15 cellular contexts compared by ENCODE assay signal in the genomic region with DNA sequence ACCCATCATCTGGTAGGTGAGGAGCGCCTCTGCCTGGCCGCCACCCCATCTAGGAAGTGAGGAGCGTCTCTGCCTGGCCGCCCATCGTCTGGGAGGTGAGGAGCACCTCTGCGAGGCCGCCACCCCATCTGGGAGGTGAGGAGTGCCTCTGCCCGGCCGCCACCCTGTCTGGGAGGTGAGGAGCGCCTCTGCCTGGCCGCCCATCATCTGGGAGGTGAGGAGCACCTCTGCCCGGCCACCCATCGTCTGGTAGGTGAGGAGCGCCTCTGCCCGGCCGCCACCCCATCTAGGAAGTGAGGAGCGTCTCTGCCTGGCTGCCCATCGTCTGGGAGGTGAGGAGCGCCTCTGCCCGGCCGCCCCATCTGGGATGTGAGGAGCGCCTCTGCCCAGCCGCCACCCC. TPM values are rescaled to one million over a fixed set of nuclear protein-coding genes. Genes with fewer than 3 reads are reported as not detected.
"Had no signal": no experiment of that assay in that cellular context is flagged by ENCODE, and none has a peak within 500 bp of the region (broad histone marks: within the 10 kb centered on the region; RNA-seq: fewer than 3 reads in every experiment).

No MANE protein-coding gene starts in this region.

RNA-seq across cellular contexts. Expression of a gene that starts 4.2 kb away (rescaled TPM):
- total RNA-seq: stomach, subcutaneous adipose tissue, suprapubic skin, temporal lobe, testis, thoracic aorta, thyroid gland, tibial nerve, transverse colon, upper lobe of left lung, upper lobe of right lung, ureter, urinary bladder, uterus, vagina had no signal
